17 cellular contexts compared by ENCODE assay signal in the genomic region with DNA sequence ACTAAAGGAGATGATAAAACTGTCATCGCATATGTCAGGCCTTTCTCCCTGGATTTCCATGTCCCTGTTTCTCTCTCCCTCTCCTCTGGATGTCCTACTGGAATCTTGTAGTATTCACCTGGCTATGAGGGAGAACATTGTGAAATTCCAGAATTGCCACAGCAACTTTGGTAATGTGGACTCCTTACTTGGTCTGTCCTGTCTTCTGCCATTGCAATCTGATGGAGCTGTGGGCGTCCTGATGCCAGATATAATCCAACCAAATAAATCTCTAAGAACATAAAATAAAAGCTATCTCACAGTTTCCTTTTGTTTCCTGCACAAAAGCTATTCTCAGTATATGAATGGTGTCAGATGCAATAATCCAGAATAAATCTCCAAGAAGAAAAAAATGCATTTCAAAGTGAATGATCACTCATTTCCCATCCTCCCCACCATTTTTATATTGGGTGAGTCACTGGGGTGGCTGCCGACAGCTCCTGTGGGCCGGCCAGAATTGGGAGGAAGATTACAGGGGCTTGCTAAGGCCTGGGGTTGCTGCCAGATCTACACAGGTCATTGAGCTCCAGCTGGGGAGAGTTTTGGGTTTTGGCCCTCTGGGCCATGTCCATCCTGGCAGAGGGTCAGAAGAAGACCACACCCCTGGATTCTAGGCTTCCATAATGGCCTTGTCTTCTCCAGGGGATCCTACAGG.
DNase-seq lines count a peak whose midpoint lies in the region; ATAC-seq and TF ChIP-seq lines count a peak whose summit lies in the region.
"Had no signal": no experiment of that assay in that cellular context is flagged by ENCODE, and none has a peak within 500 bp of the region (broad histone marks: within the 10 kb centered on the region; RNA-seq: fewer than 3 reads in every experiment).

No MANE protein-coding gene starts in this region.

- no peaks in the 10 kb centered on the region for H3K9me3 ChIP-seq in mesodermal cell (ENCODE audit: control insufficient read depth, low read length)
- no peaks in the 10 kb centered on the region for H3K9me3 ChIP-seq in T-helper 17 cell (ENCODE audit: control insufficient read depth, low read length, poor library complexity, severe bottlenecking)
- H3K9me3 ChIP-seq: Caco-2, suprapubic skin had no signal

- peaks cover 25% of the 10 kb centered on the region for H3K36me3 Mint-ChIP-seq in HFFc6 (ENCODE audit: low read depth)
- H3K36me3 Mint-ChIP-seq in natural killer cell: no peaks in the 10 kb centered on the region
- no peaks in the 10 kb centered on the region for H3K36me3 Mint-ChIP-seq in natural killer cell treated with Interleukin-12 subunit alpha and Interleukin-12 subunit beta and Interleukin-15 and Interleukin-18, amount 100 ng/mL, for 72 hours
- H3K36me3 Mint-ChIP-seq in T-helper 17 cell (ENCODE audit: low read depth): peaks cover 2% of the 10 kb centered on the region

- no peak for ATAC-seq in natural killer cell
- no peak for ATAC-seq in natural killer cell treated with Interleukin-12 subunit alpha and Interleukin-12 subunit beta and Interleukin-15 and Interleukin-18, amount 100 ng/mL, for 72 hours
- no peak for ATAC-seq in T-helper 17 cell

- H3K27me3 Mint-ChIP-seq in HFFc6 (ENCODE audit: insufficient read depth) (peaks cover 2% of the 10 kb centered on the region; the same call in 1 of the 2 replicates), natural killer cell (ENCODE audit: low read depth in 2 of 2) (peaks cover 30 to 60% of the 10 kb centered on the region in 2 donors), T-helper 17 cell (peaks cover 65% of the 10 kb centered on the region)
- H3K27me3 Mint-ChIP-seq in natural killer cell treated with Interleukin-12 subunit alpha and Interleukin-12 subunit beta and Interleukin-15 and Interleukin-18, amount 100 ng/mL, for 72 hours: peaks cover 28 to 58% of the 10 kb centered on the region in 2 donors

- H3K9me3 Mint-ChIP-seq in HFFc6 (peaks cover 14% of the 10 kb centered on the region; the same call in 1 of the 2 replicates), natural killer cell (no peaks in the 10 kb centered on the region)
- no peaks in the 10 kb centered on the region for H3K9me3 Mint-ChIP-seq in natural killer cell treated with Interleukin-12 subunit alpha and Interleukin-12 subunit beta and Interleukin-15 and Interleukin-18, amount 100 ng/mL, for 72 hours

- peaks cover 40% of the 10 kb centered on the region for H3K4me1 ChIP-seq in mesodermal cell (ENCODE audit: control insufficient read depth, insufficient read depth, low read length, poor library complexity, severe bottlenecking)

- peak overlapping the region; percentile 78 for H3K27ac ChIP-seq in mesodermal cell (ENCODE audit: low read depth, low read length, severe bottlenecking)
- H3K27ac ChIP-seq: suprapubic skin had no signal

- H3K4me1 Mint-ChIP-seq in HFFc6 (ENCODE audit: low read depth) (peaks cover 37% of the 10 kb centered on the region), natural killer cell (peaks cover 4 to 10% of the 10 kb centered on the region in 2 donors), T-helper 17 cell (peaks cover 2% of the 10 kb centered on the region)
- no peaks in the 10 kb centered on the region for H3K4me1 Mint-ChIP-seq in natural killer cell treated with Interleukin-12 subunit alpha and Interleukin-12 subunit beta and Interleukin-15 and Interleukin-18, amount 100 ng/mL, for 72 hours (ENCODE audit: low read depth in 2 of 2)

- TF ChIP-seq CTCF in AG09319 (IDR thresholded peaks at IDR 0.05; ENCODE audit: low read depth, low read length): no peak
- no peak for TF ChIP-seq CTCF in HFFc6 (IDR thresholded peaks at IDR 0.05)
- no peak for TF ChIP-seq CTCF in natural killer cell (IDR thresholded peaks at IDR 0.05)

- H3K36me3 ChIP-seq in mesodermal cell (ENCODE audit: control insufficient read depth, insufficient read depth, low read length): no peaks in the 10 kb centered on the region
- H3K36me3 ChIP-seq: suprapubic skin had no signal

- H3K4me3 ChIP-seq in mesodermal cell (ENCODE audit: extremely low read depth, insufficient read depth, low read length, poor library complexity, severe bottlenecking): no peak overlapping the region
- H3K4me3 ChIP-seq: suprapubic skin had no signal

- H3K4me3 Mint-ChIP-seq in HFFc6: peak overlapping the region; percentile 21
- H3K4me3 Mint-ChIP-seq in natural killer cell: no peak overlapping the region
- no peak overlapping the region for H3K4me3 Mint-ChIP-seq in natural killer cell treated with Interleukin-12 subunit alpha and Interleukin-12 subunit beta and Interleukin-15 and Interleukin-18, amount 100 ng/mL, for 72 hours
- H3K4me3 Mint-ChIP-seq in T-helper 17 cell: no peak overlapping the region
- H3K4me3 Mint-ChIP-seq: endodermal cell, memory B cell had no signal

- H3K27ac Mint-ChIP-seq in HFFc6: peak overlapping the region; percentile 81
- no peak overlapping the region for H3K27ac Mint-ChIP-seq in natural killer cell
- no peak overlapping the region for H3K27ac Mint-ChIP-seq in natural killer cell treated with Interleukin-12 subunit alpha and Interleukin-12 subunit beta and Interleukin-15 and Interleukin-18, amount 100 ng/mL, for 72 hours
- no peak overlapping the region for H3K27ac Mint-ChIP-seq in T-helper 17 cell
- H3K27ac Mint-ChIP-seq: endodermal cell, memory B cell had no signal

- DNase-seq in AG09319 (ENCODE audit: extremely low read depth, low read depth): peak; percentile 84
- peak; percentile 31 for DNase-seq in HFFc6
- peak; percentile 72 for DNase-seq in dedifferentiated amniotic fluid mesenchymal stem cell (ENCODE audit: extremely low spot score)
- DNase-seq in T-helper 1 cell: no peak
- no peak for DNase-seq in natural killer cell
- no peak for DNase-seq in natural killer cell treated with Interleukin-12 subunit alpha and Interleukin-12 subunit beta and Interleukin-15 and Interleukin-18, amount 100 ng/mL, for 72 hours (ENCODE audit: low spot score)
- DNase-seq in T-helper 17 cell: no peak
- DNase-seq: activated CD4-positive, alpha-beta T cell treated with anti-CD3 and anti-CD28 coated beads, Interleukin-2, amount 50 U/mL, for 48 hours; Caco-2; endodermal cell; GDM1; NCI-H2081; NCI-H69; stimulated activated CD4-positive, alpha-beta T cell treated with anti-CD3 and anti-CD28 coated beads, Interleukin-2, amount 100 ng/mL, for 48 hours had no signal

- 81 to 100% methylated on average over 2 to 3 of the region's 4 CpGs for WGBS in mesodermal cell (ENCODE audit: insufficient coverage in 2 of 2), 2 experiments

- intact Hi-C loops in natural killer cell (cut with micrococcal nuclease): no loop called here

Comparison
In these comparisons a context has a peak if more than half of its experiments do, and no peak if none do; other contexts are left out.
1. DNase-seq: peak in AG09319 (single experiment), HFFc6 (single experiment) and dedifferentiated amniotic fluid mesenchymal stem cell (single experiment); none in T-helper 1 cell (0 of 5), natural killer cell (single experiment), natural killer cell treated with Interleukin-12 subunit alpha and Interleukin-12 subunit beta and Interleukin-15 and Interleukin-18, amount 100 ng/mL, for 72 hours (single experiment) and T-helper 17 cell (0 of 3).